In the genomic region with DNA sequence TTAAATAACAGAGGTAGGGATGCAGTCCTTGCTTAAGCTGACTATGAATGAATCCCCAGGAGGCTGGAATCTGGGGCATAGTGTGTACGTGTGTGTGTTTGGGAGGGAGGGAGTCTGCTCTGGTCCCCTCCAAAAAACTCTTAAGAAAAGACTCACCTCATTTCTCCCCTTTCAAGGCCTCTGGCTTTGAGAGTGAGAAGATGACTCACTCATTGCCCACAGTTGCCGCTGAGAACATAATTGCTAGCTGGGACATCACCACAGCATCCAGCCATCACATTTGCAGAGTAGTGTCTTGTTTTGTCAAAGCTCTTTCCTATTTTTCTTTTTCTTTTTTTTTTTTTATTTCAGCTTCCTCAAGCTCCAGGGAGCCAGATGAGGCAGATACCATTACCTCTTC, we compare ENCODE assay signal across 8 cellular contexts.
DNase-seq lines count a peak whose midpoint lies in the region; ATAC-seq, FAIRE-seq and TF ChIP-seq lines count a peak whose summit lies in the region.

No MANE protein-coding gene starts in this region.

- peaks cover 10% of the 10 kb centered on the region for H3K9me3 Mint-ChIP-seq in progenitor cell of endocrine pancreas (ENCODE audit: low read depth)

- H4K20me1 ChIP-seq in endothelial cell of umbilical vein (replicated peaks; ENCODE audit: control insufficient read depth, extremely low read depth, insufficient read depth, low read length): no peaks in the 10 kb centered on the region

- TF ChIP-seq CTCF in HL-60 (IDR thresholded peaks at IDR 0.05; ENCODE audit: insufficient read depth, low read length) (no peak), endothelial cell of umbilical vein (IDR thresholded peaks at IDR 0.05; ENCODE audit: extremely low read depth in 1 of 2, insufficient read depth in 1 of 2, low read depth in 1 of 2, low read length in 2 of 2) (no peak), progenitor cell of endocrine pancreas (IDR thresholded peaks at IDR 0.05; ENCODE audit: unreplicated experiment) (no peak)

- peak; percentile 58 for ATAC-seq in GM21360 (IDR thresholded peaks at IDR 0.05; ENCODE audit: unreplicated experiment)

- peaks cover 7% of the 10 kb centered on the region for H3K79me2 ChIP-seq in endothelial cell of umbilical vein (ENCODE audit: control insufficient read depth, insufficient read depth, low read length)

- POLR2A ChIA-PET in endothelial cell of umbilical vein (lab: Charles Lee): interaction anchor here (1.2 kb wide), 1 partner anchor 71 kb away, joined by 4 read pairs; the partner anchor contains the start of gene MSN

- peak; percentile 79 for FAIRE-seq in endothelial cell of umbilical vein (lab: Jason Lieb, UNC)

- no TSS peak for BruUV-seq in endothelial cell of umbilical vein (replicated peaks; lab: Mats Ljungman, UMichigan)

- H3K4me1 Mint-ChIP-seq in progenitor cell of endocrine pancreas (ENCODE audit: low read depth): no peaks in the 10 kb centered on the region

- peak overlapping the region; percentile 31 for H3K4me2 ChIP-seq in endothelial cell of umbilical vein (ENCODE audit: insufficient read depth, low read length)

- no peaks in the 10 kb centered on the region for H3K36me3 Mint-ChIP-seq in progenitor cell of endocrine pancreas (ENCODE audit: insufficient read depth)

- no peak overlapping the region for H2AFZ ChIP-seq in endothelial cell of umbilical vein (ENCODE audit: low read depth, low read length)

- no peak overlapping the region for H3K4me3 ChIP-seq in HL-60 (replicated peaks; ENCODE audit: insufficient read depth, low read length)
- no peak overlapping the region for H3K4me3 ChIP-seq in endothelial cell of umbilical vein (replicated peaks in 1 of 3; ENCODE audit: insufficient read depth in 1 of 3, low read depth in 1 of 3, low read length in 3 of 3)
- no peak overlapping the region for H3K4me3 ChIP-seq in rectal smooth muscle tissue (ENCODE audit: low read length)

- H3K36me3 ChIP-seq in endothelial cell of umbilical vein (ENCODE audit: control insufficient read depth in 2 of 2, extremely low read depth in 1 of 2, insufficient read depth in 2 of 2, low read length in 2 of 2): no peaks in the 10 kb centered on the region
- H3K36me3 ChIP-seq in rectal smooth muscle tissue (ENCODE audit: control insufficient read depth, insufficient read depth, low read length): no peaks in the 10 kb centered on the region

- H3K9ac ChIP-seq in endothelial cell of umbilical vein (replicated peaks; ENCODE audit: extremely low read depth, insufficient read depth, low read length) (peak overlapping the region; percentile 64), rectal smooth muscle tissue (ENCODE audit: low read length) (no peak overlapping the region)

- intact Hi-C loops in endothelial cell of umbilical vein (cut with micrococcal nuclease): loop anchor here (5.0 kb wide), 1 partner anchor 391 kb away; no protein-coding TSS in a partner anchor

- H3K27me3 Mint-ChIP-seq in progenitor cell of endocrine pancreas: no peaks in the 10 kb centered on the region

- DNase-seq in AG08395 (ENCODE audit: low spot score) (peak; percentile 48), HL-60 (ENCODE audit: low read depth in 1 of 2, low spot score in 1 of 2) (peak in 1 of 2 experiments; percentile 71), endothelial cell of umbilical vein (ENCODE audit: low read depth, low spot score) (peak; percentile 54), progenitor cell of endocrine pancreas (ENCODE audit: low spot score, unreplicated experiment) (no peak), NCI-H1417 (lab: John Stamatoyannopoulos, UW) (no peak)
- peak; percentile 27 to 32 for DNase-seq in activated CD4-positive, alpha-beta T cell treated with anti-CD3 and anti-CD28 coated beads, Interleukin-2, amount 50 U/mL, for 4 hours

- no peak overlapping the region for H3K4me3 Mint-ChIP-seq in progenitor cell of endocrine pancreas (ENCODE audit: low read depth)

- H3K27ac Mint-ChIP-seq in progenitor cell of endocrine pancreas: no peak overlapping the region

- CTCF ChIA-PET in endothelial cell of umbilical vein (lab: Charles Lee): interaction anchor here (0.5 to 1.6 kb wide), 12 partner anchors 14 to 140 kb away, joined by 3 to 15 read pairs (median 4); partner anchors contain the start of gene MSN

- H3K27me3 ChIP-seq in HL-60 (ENCODE audit: insufficient read depth, poor library complexity, severe bottlenecking) (no peaks in the 10 kb centered on the region), endothelial cell of umbilical vein (ENCODE audit: control insufficient read depth in 2 of 2, insufficient read depth in 2 of 2, low read length in 2 of 2) (no peaks in the 10 kb centered on the region), rectal smooth muscle tissue (ENCODE audit: control insufficient read depth, insufficient read depth, low read length) (no peaks in the 10 kb centered on the region)

- no peaks in the 10 kb centered on the region for H3K9me3 ChIP-seq in endothelial cell of umbilical vein (replicated peaks; ENCODE audit: control insufficient read depth, insufficient read depth, low read length)

- TF ChIP-seq POLR2A in endothelial cell of umbilical vein (IDR thresholded peaks at IDR 0.05; ENCODE audit: low read depth, low read length): no peak

- H3K4me1 ChIP-seq in endothelial cell of umbilical vein (ENCODE audit: control insufficient read depth, extremely low read depth, insufficient read depth, low read length): peaks cover 36% of the 10 kb centered on the region
- peaks cover 2% of the 10 kb centered on the region for H3K4me1 ChIP-seq in rectal smooth muscle tissue (ENCODE audit: control insufficient read depth, insufficient read depth, low read length)

- H3K27ac ChIP-seq in HL-60 (replicated peaks) (peak overlapping the region; percentile 61), endothelial cell of umbilical vein (ENCODE audit: insufficient read depth, low read depth, low read length) (peak overlapping the region; percentile 92), rectal smooth muscle tissue (ENCODE audit: low read depth, low read length) (peak overlapping the region; percentile 25)

- dilution Hi-C loops in endothelial cell of umbilical vein (cut with MboI; ENCODE audit: extremely low pct_ligation_motif_present, low sequenced_read_pairs): no loop called here

- H3K9me1 ChIP-seq in endothelial cell of umbilical vein (replicated peaks; ENCODE audit: control insufficient read depth, extremely low read depth, insufficient read depth, low read length): no peaks in the 10 kb centered on the region

TF ChIP-seq in endothelial cell of umbilical vein, 7 proteins besides CTCF, POLR2A, EP300 and RAD21:
- TF ChIP-seq GATA2 (IDR thresholded peaks at IDR 0.05; ENCODE audit: insufficient read depth, insufficient read length, low read depth, low read length) (no peak), EZH2 (IDR thresholded peaks at IDR 0.05; ENCODE audit: borderline replicate concordance, low read depth, low read length, severe bottlenecking) (no peak), FOS (IDR thresholded peaks at IDR 0.05; ENCODE audit: borderline replicate concordance, insufficient read depth, low read length) (peak; percentile 74), POLR2AphosphoS5 (IDR thresholded peaks at IDR 0.05; ENCODE audit: insufficient read depth, low read depth, low read length) (no peak), JUN (IDR thresholded peaks at IDR 0.05; ENCODE audit: borderline replicate concordance, insufficient read depth, insufficient read length, low read depth) (peak; percentile 61), MYC (IDR thresholded peaks at IDR 0.05; ENCODE audit: low read depth, low read length) (no peak)
- TF ChIP-seq, protein P1, sequence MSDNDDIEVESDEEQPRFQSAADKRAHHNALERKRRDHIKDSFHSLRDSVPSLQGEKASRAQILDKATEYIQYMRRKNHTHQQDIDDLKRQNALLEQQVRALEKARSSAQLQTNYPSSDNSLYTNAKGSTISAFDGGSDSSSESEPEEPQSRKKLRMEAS (IDR thresholded peaks at IDR 0.05; ENCODE audit: insufficient read depth, insufficient read length): no peak

Comparison
In these comparisons a context has a peak if more than half of its experiments do, and no peak if none do; other contexts are left out.
1. DNase-seq: peak in AG08395 (single experiment), activated CD4-positive, alpha-beta T cell treated with anti-CD3 and anti-CD28 coated beads, Interleukin-2, amount 50 U/mL, for 4 hours (2 of 2) and endothelial cell of umbilical vein (single experiment); none in progenitor cell of endocrine pancreas (single experiment) and NCI-H1417 (0 of 3).
2. H3K27ac ChIP-seq: peak in every context shown above with its lines; median percentile 92 in endothelial cell of umbilical vein; 61 in HL-60; 25 in rectal smooth muscle tissue.